In genomic region chr12:41439134-41439533, GRCh38 we compare ENCODE assay signal across 33 cellular contexts.
A peak's percentile ranks its signal among the peaks of the same experiment; 100 is the strongest.
DNase-seq lines count a peak whose midpoint lies in the region; ATAC-seq and TF ChIP-seq lines count a peak whose summit lies in the region.
"Had no signal": no experiment of that assay in that cellular context is flagged by ENCODE, and none has a peak within 500 bp of the region (broad histone marks: within the 10 kb centered on the region; RNA-seq: fewer than 3 reads in every experiment).

No MANE protein-coding gene starts in this region.

- H2AFZ ChIP-seq in SK-N-SH (ENCODE audit: low read depth) = no peak overlapping the region
- H2AFZ ChIP-seq in neural cell (ENCODE audit: low read depth, low read length) = no peak overlapping the region

- H3K27me3 Mint-ChIP-seq in HFFc6 (ENCODE audit: insufficient read depth) = no peaks in the 10 kb centered on the region
- H3K27me3 Mint-ChIP-seq: effector memory CD8-positive, alpha-beta T cell had no signal

- no peak for TF ChIP-seq EP300 in Ishikawa (IDR thresholded peaks at IDR 0.05; ENCODE audit: borderline replicate concordance)
- TF ChIP-seq EP300 in SK-N-SH (IDR thresholded peaks at IDR 0.05; ENCODE audit: borderline replicate concordance in 1 of 2, low read depth in 1 of 2, low read length in 1 of 2) = no peak
- TF ChIP-seq EP300 in neural cell (conservative IDR thresholded peaks at IDR 0.05; ENCODE audit: poor library complexity, severe bottlenecking) = no peak

- H3K4me3 Mint-ChIP-seq in HFFc6 = no peak overlapping the region
- H3K4me3 Mint-ChIP-seq: activated naive CD4-positive, alpha-beta T cell treated with anti-CD3 and anti-CD28 coated beads, Interleukin-2, amount 50 U/mL, for 24 hours; effector memory CD8-positive, alpha-beta T cell; nephron progenitor cell; stimulated activated naive CD8-positive, alpha-beta T cell treated with anti-CD3 and anti-CD28 coated beads, Interleukin-15, amount 100 ng/mL, for 72 hours had no signal

- H3K4me3 ChIP-seq in SK-N-SH (ENCODE audit: low read depth in 2 of 2, low read length in 1 of 2) = no peak overlapping the region
- H3K4me3 ChIP-seq in neural cell (ENCODE audit: low read length) = peak overlapping the region; percentile 68
- H3K4me3 ChIP-seq in A673 (ENCODE audit: low read depth, low read length, poor library complexity, severe bottlenecking) = no peak overlapping the region
- H3K4me3 ChIP-seq: BLaER1, heart left ventricle, lung, SJCRH30, spleen, uterus had no signal

- H4K20me1 ChIP-seq in SK-N-SH (ENCODE audit: insufficient read depth) (no peaks in the 10 kb centered on the region), neural cell (ENCODE audit: insufficient read depth) (no peaks in the 10 kb centered on the region)
- H4K20me1 ChIP-seq: BLaER1 had no signal

- no peak overlapping the region for H3K9ac ChIP-seq in SK-N-SH
- peak overlapping the region; percentile 67 for H3K9ac ChIP-seq in neural cell (ENCODE audit: low read length)
- H3K9ac ChIP-seq: BLaER1, KMS-11 had no signal

- no peak overlapping the region for H3K27ac ChIP-seq in SK-N-SH (ENCODE audit: low read depth in 2 of 2, low read length in 1 of 2)
- no peak overlapping the region for H3K27ac ChIP-seq in foreskin keratinocyte
- H3K27ac ChIP-seq in neural cell (ENCODE audit: low read length) = peak overlapping the region; percentile 83
- H3K27ac ChIP-seq in A673 (ENCODE audit: low read depth, low read length, poor library complexity, severe bottlenecking) = no peak overlapping the region
- H3K27ac ChIP-seq: BLaER1, heart left ventricle, HL-60, KMS-11, SJCRH30, spleen, uterus, VCaP had no signal

- H3K79me2 ChIP-seq in SK-N-SH (ENCODE audit: insufficient read depth) = no peaks in the 10 kb centered on the region
- H3K79me2 ChIP-seq in neural cell (replicated peaks; ENCODE audit: insufficient read depth, low read length) = peaks cover 48% of the 10 kb centered on the region

- CTCF ChIA-PET in SK-N-SH (lab: Yijun Ruan, JAX) = no interaction called here
- CTCF ChIA-PET in A673 (lab: Charles Lee) = interaction anchor here (0.7 kb wide), 1 partner anchor 224 kb away, joined by 3 read pairs; no protein-coding TSS in a partner anchor

- H3K36me3 Mint-ChIP-seq in HFFc6 (ENCODE audit: low read depth) = no peaks in the 10 kb centered on the region
- H3K36me3 Mint-ChIP-seq: activated naive CD4-positive, alpha-beta T cell treated with anti-CD3 and anti-CD28 coated beads, Interleukin-2, amount 50 U/mL, for 24 hours had no signal

- H3K4me1 Mint-ChIP-seq in HFFc6 (ENCODE audit: low read depth) = no peaks in the 10 kb centered on the region
- H3K4me1 Mint-ChIP-seq: activated naive CD4-positive, alpha-beta T cell treated with anti-CD3 and anti-CD28 coated beads, Interleukin-2, amount 50 U/mL, for 24 hours; stimulated activated naive CD8-positive, alpha-beta T cell treated with anti-CD3 and anti-CD28 coated beads, Interleukin-15, amount 100 ng/mL, for 72 hours had no signal

- TF ChIP-seq CTCF in SK-N-SH (IDR thresholded peaks at IDR 0.05) = 0 out of 2 replicates have a peak, but pooled peaks have one; percentile 15
- peak; percentile 24 for TF ChIP-seq CTCF in foreskin keratinocyte (conservative IDR thresholded peaks at IDR 0.05)
- TF ChIP-seq CTCF in neural cell (IDR thresholded peaks at IDR 0.05; ENCODE audit: poor library complexity, severe bottlenecking) = peak; percentile 52
- TF ChIP-seq CTCF in A673 (conservative IDR thresholded peaks at IDR 0.05; ENCODE audit: low read depth, low read length) = no peak; the same call in 1 of the 2 replicates
- TF ChIP-seq CTCF in HFFc6 (IDR thresholded peaks at IDR 0.05) = no peak

- no peaks in the 10 kb centered on the region for H3K9me3 Mint-ChIP-seq in HFFc6
- H3K9me3 Mint-ChIP-seq: activated naive CD4-positive, alpha-beta T cell treated with anti-CD3 and anti-CD28 coated beads, Interleukin-2, amount 50 U/mL, for 24 hours; effector memory CD8-positive, alpha-beta T cell; nephron progenitor cell; stimulated activated naive CD8-positive, alpha-beta T cell treated with anti-CD3 and anti-CD28 coated beads, Interleukin-15, amount 100 ng/mL, for 72 hours had no signal

- ATAC-seq in foreskin keratinocyte = no peak
- ATAC-seq: effector memory CD8-positive, alpha-beta T cell; heart left ventricle; right cardiac atrium; stimulated activated naive CD8-positive, alpha-beta T cell treated with anti-CD3 and anti-CD28 coated beads, Interleukin-15, amount 100 ng/mL, for 72 hours had no signal

- intact Hi-C loops in A673 (cut with micrococcal nuclease; ENCODE audit: unreplicated experiment) = loop anchor here (2.0 kb wide), 1 partner anchor 14 kb away; no protein-coding TSS in a partner anchor

- TF ChIP-seq RAD21 in Ishikawa (IDR thresholded peaks at IDR 0.05; ENCODE audit: low read depth) (peak; percentile 32), SK-N-SH (IDR thresholded peaks at IDR 0.05; ENCODE audit: low read length) (no peak), neural cell (conservative IDR thresholded peaks at IDR 0.05) (peak; percentile 63)

- H3F3A ChIP-seq in SK-N-SH (replicated peaks; ENCODE audit: insufficient read depth) (no peaks in the 10 kb centered on the region), neural cell (ENCODE audit: insufficient read depth, low read length, poor library complexity, severe bottlenecking) (no peaks in the 10 kb centered on the region)

- H3K27ac Mint-ChIP-seq in HFFc6 = no peak overlapping the region
- H3K27ac Mint-ChIP-seq: activated naive CD4-positive, alpha-beta T cell treated with anti-CD3 and anti-CD28 coated beads, Interleukin-2, amount 50 U/mL, for 24 hours; effector memory CD8-positive, alpha-beta T cell; nephron progenitor cell; stimulated activated naive CD8-positive, alpha-beta T cell treated with anti-CD3 and anti-CD28 coated beads, Interleukin-15, amount 100 ng/mL, for 72 hours had no signal

- BruUV-seq in A673 (replicated peaks; lab: Mats Ljungman, UMichigan) = no TSS peak

- DNase-seq in SK-N-SH (no peak), foreskin keratinocyte (no peak), HT-29 (ENCODE audit: low spot score) (no peak), A673 (ENCODE audit: low spot score) (no peak), HFFc6 (no peak)
- DNase-seq in activated CD4-positive, alpha-beta T cell treated with anti-CD3 and anti-CD28 coated beads, Interleukin-2, amount 50 U/mL, for 1 hour = no peak
- DNase-seq: ACHN; activated CD4-positive, alpha-beta T cell treated with anti-CD3 and anti-CD28 coated beads for 48 hours; amygdala; effector memory CD8-positive, alpha-beta T cell; EL; H7; heart left ventricle; NCI-H2029; NCI-H446 treated with DMSO at 0.1 percent for 48 hours; NCI-H774; nephron progenitor cell; posterior cingulate gyrus; right cardiac atrium; RPMI8226; SJCRH30; spleen; stimulated activated naive CD8-positive, alpha-beta T cell treated with anti-CD3 and anti-CD28 coated beads, Interleukin-15, amount 100 ng/mL, for 72 hours; T1000; uterus had no signal

- H3K9me3 ChIP-seq in SK-N-SH = no peaks in the 10 kb centered on the region
- H3K9me3 ChIP-seq in neural cell (ENCODE audit: low read length) = no peaks in the 10 kb centered on the region
- H3K9me3 ChIP-seq in A673 (ENCODE audit: low read depth, low read length, poor library complexity, severe bottlenecking) = no peaks in the 10 kb centered on the region
- H3K9me3 ChIP-seq: BLaER1, heart left ventricle, SJCRH30, spleen, uterus had no signal

- POLR2A ChIA-PET in SK-N-SH (lab: Yijun Ruan, JAX) = interaction anchor here (0.7 kb wide), 1 partner anchor 95 kb away, joined by 3 read pairs; no protein-coding TSS in a partner anchor
- POLR2A ChIA-PET in A673 (lab: Charles Lee; ENCODE audit: low non-redundant PET) = no interaction called here

- H3K4me2 ChIP-seq in SK-N-SH (no peak overlapping the region), neural cell (ENCODE audit: low read length) (peak overlapping the region; percentile 62)
- H3K4me2 ChIP-seq: BLaER1, KMS-11 had no signal

- no peaks in the 10 kb centered on the region for H3K9me2 ChIP-seq in SK-N-SH
- H3K9me2 ChIP-seq in neural cell (ENCODE audit: insufficient read depth, low read length) = no peaks in the 10 kb centered on the region

- no peaks in the 10 kb centered on the region for H3K36me3 ChIP-seq in SK-N-SH (replicated peaks in 1 of 2; ENCODE audit: control insufficient read depth in 1 of 2, insufficient read depth in 2 of 2, low read length in 1 of 2)
- H3K36me3 ChIP-seq in neural cell (ENCODE audit: insufficient read depth, low read length) = no peaks in the 10 kb centered on the region
- no peaks in the 10 kb centered on the region for H3K36me3 ChIP-seq in A673 (ENCODE audit: insufficient read depth, low read length, poor library complexity, severe bottlenecking)
- H3K36me3 ChIP-seq: BLaER1, heart left ventricle, SJCRH30, spleen, uterus had no signal

- peaks cover 0 to 3% of the 10 kb centered on the region in 2 experiments; a peak in 2 of 4 replicates for H3K4me1 ChIP-seq in SK-N-SH (ENCODE audit: control insufficient read depth in 1 of 2, insufficient read depth in 2 of 2, low read depth in 1 of 2, low read length in 1 of 2)
- H3K4me1 ChIP-seq in foreskin keratinocyte = no peaks in the 10 kb centered on the region
- H3K4me1 ChIP-seq in A673 (ENCODE audit: insufficient read depth, low read length, poor library complexity, severe bottlenecking) = peaks cover 8% of the 10 kb centered on the region
- H3K4me1 ChIP-seq: heart left ventricle, SJCRH30, uterus had no signal

- H3K27me3 ChIP-seq in SK-N-SH (ENCODE audit: insufficient read depth) (no peaks in the 10 kb centered on the region), foreskin keratinocyte (peaks cover 2% of the 10 kb centered on the region), neural cell (ENCODE audit: insufficient read depth, low read depth, low read length) (no peaks in the 10 kb centered on the region), A673 (replicated peaks; ENCODE audit: insufficient read depth, low read depth, low read length, poor library complexity) (no peaks in the 10 kb centered on the region)
- H3K27me3 ChIP-seq: BLaER1, heart left ventricle, SJCRH30, spleen, uterus had no signal

- WGBS in SK-N-SH (ENCODE audit: low lambda C conversion rate) = 45% methylated on average over 1 of the region's 1 CpG

TF ChIP-seq in Ishikawa, 13 proteins besides CTCF, POLR2A, EP300 and RAD21:
- TF ChIP-seq CEBPB (IDR thresholded peaks at IDR 0.05) (no peak), YY1 (IDR thresholded peaks at IDR 0.05; ENCODE audit: low read depth) (no peak), TCF12 (IDR thresholded peaks at IDR 0.05; ENCODE audit: low read depth) (no peak), FOXM1 (IDR thresholded peaks at IDR 0.05; ENCODE audit: borderline replicate concordance, low read depth) (no peak)

TF ChIP-seq in SK-N-SH, 30 proteins besides CTCF, POLR2A, EP300 and RAD21 (continues in another document):
- TF ChIP-seq NFIC (IDR thresholded peaks at IDR 0.05; ENCODE audit: borderline replicate concordance) = no peak
- no peak for TF ChIP-seq ELF1 (IDR thresholded peaks at IDR 0.05)
- TF ChIP-seq GATA2 (CRISPR knock-in tag; IDR thresholded peaks at IDR 0.05) = no peak
- TF ChIP-seq SIN3A (IDR thresholded peaks at IDR 0.05; ENCODE audit: borderline replicate concordance, low read depth, low read length) = no peak

Comparison
In these comparisons a context has a peak if more than half of its experiments do, and no peak if none do; other contexts are left out.
1. CTCF ChIP-seq: peak in SK-N-SH (single experiment), foreskin keratinocyte (single experiment) and neural cell (single experiment); none in A673 (single experiment) and HFFc6 (single experiment).